Comparison of ENCODE assay signal across 1 cellular context in the genomic region with DNA sequence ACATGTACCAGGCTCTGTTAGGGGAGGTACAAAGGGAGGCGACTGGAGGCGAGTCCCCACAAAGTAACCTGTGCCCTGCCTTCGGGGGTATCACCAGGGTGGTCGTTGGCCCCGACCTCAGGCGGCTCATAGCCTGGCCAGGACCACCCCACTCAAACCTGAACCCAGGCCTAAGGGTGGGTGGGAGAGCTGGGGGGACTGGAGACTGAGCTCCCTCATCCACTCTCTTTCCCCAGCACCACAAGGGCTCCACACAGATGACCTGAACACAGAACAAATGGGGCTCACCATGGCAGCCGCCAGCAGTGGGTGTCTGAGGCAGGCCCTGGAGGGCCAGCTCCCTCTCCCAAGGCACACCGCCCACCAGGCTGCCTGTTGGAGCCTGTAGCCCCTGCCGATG.
TF ChIP-seq lines count a peak whose summit lies in the region.

No MANE protein-coding gene starts in this region.

TF ChIP-seq in SK-N-SH, 30 proteins besides CTCF, POLR2A, EP300 and RAD21 (continued from another document):
- TF ChIP-seq, protein P1, sequence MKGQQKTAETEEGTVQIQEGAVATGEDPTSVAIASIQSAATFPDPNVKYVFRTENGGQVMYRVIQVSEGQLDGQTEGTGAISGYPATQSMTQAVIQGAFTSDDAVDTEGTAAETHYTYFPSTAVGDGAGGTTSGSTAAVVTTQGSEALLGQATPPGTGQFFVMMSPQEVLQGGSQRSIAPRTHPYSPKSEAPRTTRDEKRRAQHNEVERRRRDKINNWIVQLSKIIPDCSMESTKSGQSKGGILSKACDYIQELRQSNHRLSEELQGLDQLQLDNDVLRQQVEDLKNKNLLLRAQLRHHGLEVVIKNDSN (IDR thresholded peaks at IDR 0.05; ENCODE audit: borderline replicate concordance, low read depth): no peak
